ENCODE assay signal across 1 cellular context in the genomic region with DNA sequence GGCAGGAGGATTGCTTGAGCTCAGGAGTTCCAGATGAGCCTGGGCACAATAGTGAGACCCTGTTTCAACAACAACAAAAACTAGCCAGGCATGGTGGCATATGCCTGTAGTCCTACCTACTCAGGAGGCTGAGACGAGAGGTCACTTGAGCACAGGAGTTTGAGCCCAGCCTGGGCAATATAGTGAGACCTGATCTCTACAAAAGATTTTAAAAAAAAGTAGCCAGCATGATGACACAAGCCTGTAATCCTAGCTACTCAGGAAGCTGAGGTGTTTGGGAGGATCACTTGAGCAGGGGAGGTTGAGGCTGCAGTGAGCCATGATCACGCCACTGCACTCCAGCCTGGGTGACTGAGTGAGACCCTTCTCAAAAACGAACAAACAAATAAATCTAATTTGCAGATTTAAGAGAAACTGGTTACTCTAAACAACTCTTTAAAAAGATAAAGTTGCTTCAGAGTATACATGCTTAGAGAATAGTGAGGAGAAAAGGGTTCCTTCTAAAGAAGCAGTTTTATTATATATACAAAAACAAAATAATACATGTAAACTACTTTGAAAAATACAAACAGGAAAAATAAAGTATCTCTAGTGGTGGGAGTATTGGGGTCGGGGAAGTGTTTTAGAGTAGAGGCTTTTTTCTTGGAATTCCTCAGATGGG.
TF ChIP-seq lines count a peak whose summit lies in the region.

No MANE protein-coding gene starts in this region.

TF ChIP-seq in K562, 482 proteins besides CTCF, POLR2A, EP300 and RAD21 (continued from another document and continues in another):
- TF ChIP-seq SMC3 (conservative IDR thresholded peaks at IDR 0.05; ENCODE audit: insufficient read depth, low read depth, low read length) (no peak), SOX6 (IDR thresholded peaks at IDR 0.05) (peak; percentile 36; the same call in 1 of the 2 replicates), MEIS2 (IDR thresholded peaks at IDR 0.05; ENCODE audit: partially characterized antibody) (no peak), ZNF212 (CRISPR knock-in tag; IDR thresholded peaks at IDR 0.05) (no peak), HDAC2 (IDR thresholded peaks at IDR 0.05) (peak; percentile 92), FOXJ3 (CRISPR knock-in tag; IDR thresholded peaks at IDR 0.05) (no peak), CBX2 (IDR thresholded peaks at IDR 0.05; ENCODE audit: insufficient read depth, low read length, poor library complexity, severe bottlenecking) (no peak), SRSF1 (IDR thresholded peaks at IDR 0.05; ENCODE audit: low read depth, low read length) (no peak), NUFIP1 (IDR thresholded peaks at IDR 0.05; ENCODE audit: partially characterized antibody) (no peak), KAT2B (IDR thresholded peaks at IDR 0.05; ENCODE audit: low read depth, low read length) (no peak), GTF2E2 (tag; IDR thresholded peaks at IDR 0.05) (no peak; the same call in 1 of the 2 replicates), ZNF431 (CRISPR knock-in tag; IDR thresholded peaks at IDR 0.05) (no peak), FOXA3 (CRISPR knock-in tag; conservative IDR thresholded peaks at IDR 0.05 in 1 of 2, IDR thresholded peaks at IDR 0.05 in 1 of 2) (no peak), LEF1 (IDR thresholded peaks at IDR 0.05) (no peak; the same call in 1 of the 2 replicates), TEAD1 (CRISPR knock-in tag; IDR thresholded peaks at IDR 0.05) (no peak; a peak in 1 of 4 replicates), GATAD2A (IDR thresholded peaks at IDR 0.05) (0 out of 2 replicates have a peak, but pooled peaks have one; percentile 72), FOXK2 (conservative IDR thresholded peaks at IDR 0.05 in 1 of 2, IDR thresholded peaks at IDR 0.05 in 1 of 2; ENCODE audit: low read depth in 2 of 2) (no peak), MCM2 (IDR thresholded peaks at IDR 0.05; ENCODE audit: low read depth) (no peak), ZBTB8A (IDR thresholded peaks at IDR 0.05; ENCODE audit: partially characterized antibody) (no peak), TAF7 (tag; IDR thresholded peaks at IDR 0.05) (no peak), MLLT1 (IDR thresholded peaks at IDR 0.05) (no peak), ETV5 (CRISPR knock-in tag; IDR thresholded peaks at IDR 0.05; ENCODE audit: low read depth) (peak; percentile 64), ZNF354B (CRISPR knock-in tag; IDR thresholded peaks at IDR 0.05) (no peak), SPI1 (IDR thresholded peaks at IDR 0.05; ENCODE audit: borderline replicate concordance, low read depth, low read length) (no peak), HNRNPLL (IDR thresholded peaks at IDR 0.05; ENCODE audit: low read depth, low read length, poor library complexity, severe bottlenecking) (no peak), VEZF1 (CRISPR knock-in tag; IDR thresholded peaks at IDR 0.05) (peak; percentile 17; the same call in 1 of the 2 replicates), PRPF4 (IDR thresholded peaks at IDR 0.05; ENCODE audit: insufficient read depth, low read depth, low read length, poor library complexity, severe bottlenecking) (no peak), HMGN3 (IDR thresholded peaks at IDR 0.05; ENCODE audit: borderline replicate concordance, extremely low read depth, insufficient read length, low read depth, low read length) (no peak), ZNF695 (CRISPR knock-in tag; IDR thresholded peaks at IDR 0.05) (no peak), ZBTB43 (CRISPR knock-in tag; IDR thresholded peaks at IDR 0.05) (no peak), E2F1 (CRISPR knock-in tag; IDR thresholded peaks at IDR 0.05) (no peak), ZNF384 (IDR thresholded peaks at IDR 0.05; ENCODE audit: low read depth, low read length) (peak; percentile 92), XRCC5 (IDR thresholded peaks at IDR 0.05; ENCODE audit: low read depth, low read length) (no peak), ZNF551 (CRISPR knock-in tag; IDR thresholded peaks at IDR 0.05) (no peak), BDP1 (IDR thresholded peaks at IDR 0.05; ENCODE audit: insufficient read depth, insufficient read length) (no peak), IFI16 (CRISPR knock-in tag; IDR thresholded peaks at IDR 0.05) (no peak), ZNF133 (CRISPR knock-in tag; IDR thresholded peaks at IDR 0.05) (no peak), SRSF9 (IDR thresholded peaks at IDR 0.05; ENCODE audit: borderline replicate concordance, low read depth, low read length) (no peak), RFX7 (CRISPR knock-in tag; IDR thresholded peaks at IDR 0.05) (no peak), ILF3 (IDR thresholded peaks at IDR 0.05; ENCODE audit: borderline replicate concordance) (no peak), CUX1 (CRISPR knock-in tag; IDR thresholded peaks at IDR 0.05) (peak; percentile 59; the same call in 1 of the 2 replicates), HBP1 (CRISPR knock-in tag; IDR thresholded peaks at IDR 0.05) (no peak), ZC3H8 (IDR thresholded peaks at IDR 0.05) (no peak), KDM4B (IDR thresholded peaks at IDR 0.05; ENCODE audit: borderline replicate concordance in 2 of 2, low read depth in 1 of 2) (no peak), SNAPC5 (CRISPR knock-in tag; IDR thresholded peaks at IDR 0.05) (no peak)
- TF ChIP-seq, protein P1, sequence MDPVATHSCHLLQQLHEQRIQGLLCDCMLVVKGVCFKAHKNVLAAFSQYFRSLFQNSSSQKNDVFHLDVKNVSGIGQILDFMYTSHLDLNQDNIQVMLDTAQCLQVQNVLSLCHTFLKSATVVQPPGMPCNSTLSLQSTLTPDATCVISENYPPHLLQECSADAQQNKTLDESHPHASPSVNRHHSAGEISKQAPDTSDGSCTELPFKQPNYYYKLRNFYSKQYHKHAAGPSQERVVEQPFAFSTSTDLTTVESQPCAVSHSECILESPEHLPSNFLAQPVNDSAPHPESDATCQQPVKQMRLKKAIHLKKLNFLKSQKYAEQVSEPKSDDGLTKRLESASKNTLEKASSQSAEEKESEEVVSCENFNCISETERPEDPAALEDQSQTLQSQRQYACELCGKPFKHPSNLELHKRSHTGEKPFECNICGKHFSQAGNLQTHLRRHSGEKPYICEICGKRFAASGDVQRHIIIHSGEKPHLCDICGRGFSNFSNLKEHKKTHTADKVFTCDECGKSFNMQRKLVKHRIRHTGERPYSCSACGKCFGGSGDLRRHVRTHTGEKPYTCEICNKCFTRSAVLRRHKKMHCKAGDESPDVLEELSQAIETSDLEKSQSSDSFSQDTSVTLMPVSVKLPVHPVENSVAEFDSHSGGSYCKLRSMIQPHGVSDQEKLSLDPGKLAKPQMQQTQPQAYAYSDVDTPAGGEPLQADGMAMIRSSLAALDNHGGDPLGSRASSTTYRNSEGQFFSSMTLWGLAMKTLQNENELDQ (CRISPR knock-in tag; IDR thresholded peaks at IDR 0.05; ENCODE audit: borderline replicate concordance), result no peak
- TF ChIP-seq, protein P2, sequence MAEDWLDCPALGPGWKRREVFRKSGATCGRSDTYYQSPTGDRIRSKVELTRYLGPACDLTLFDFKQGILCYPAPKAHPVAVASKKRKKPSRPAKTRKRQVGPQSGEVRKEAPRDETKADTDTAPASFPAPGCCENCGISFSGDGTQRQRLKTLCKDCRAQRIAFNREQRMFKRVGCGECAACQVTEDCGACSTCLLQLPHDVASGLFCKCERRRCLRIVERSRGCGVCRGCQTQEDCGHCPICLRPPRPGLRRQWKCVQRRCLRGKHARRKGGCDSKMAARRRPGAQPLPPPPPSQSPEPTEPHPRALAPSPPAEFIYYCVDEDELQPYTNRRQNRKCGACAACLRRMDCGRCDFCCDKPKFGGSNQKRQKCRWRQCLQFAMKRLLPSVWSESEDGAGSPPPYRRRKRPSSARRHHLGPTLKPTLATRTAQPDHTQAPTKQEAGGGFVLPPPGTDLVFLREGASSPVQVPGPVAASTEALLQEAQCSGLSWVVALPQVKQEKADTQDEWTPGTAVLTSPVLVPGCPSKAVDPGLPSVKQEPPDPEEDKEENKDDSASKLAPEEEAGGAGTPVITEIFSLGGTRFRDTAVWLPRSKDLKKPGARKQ (CRISPR knock-in tag; IDR thresholded peaks at IDR 0.05), result no peak
- TF ChIP-seq, protein P3, sequence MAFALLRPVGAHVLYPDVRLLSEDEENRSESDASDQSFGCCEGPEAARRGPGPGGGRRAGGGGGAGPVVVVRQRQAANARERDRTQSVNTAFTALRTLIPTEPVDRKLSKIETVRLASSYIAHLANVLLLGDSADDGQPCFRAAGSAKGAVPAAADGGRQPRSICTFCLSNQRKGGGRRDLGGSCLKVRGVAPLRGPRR (CRISPR knock-in tag; IDR thresholded peaks at IDR 0.05), result peak; percentile 5; the same call in 1 of the 2 replicates
